In the genomic region with DNA sequence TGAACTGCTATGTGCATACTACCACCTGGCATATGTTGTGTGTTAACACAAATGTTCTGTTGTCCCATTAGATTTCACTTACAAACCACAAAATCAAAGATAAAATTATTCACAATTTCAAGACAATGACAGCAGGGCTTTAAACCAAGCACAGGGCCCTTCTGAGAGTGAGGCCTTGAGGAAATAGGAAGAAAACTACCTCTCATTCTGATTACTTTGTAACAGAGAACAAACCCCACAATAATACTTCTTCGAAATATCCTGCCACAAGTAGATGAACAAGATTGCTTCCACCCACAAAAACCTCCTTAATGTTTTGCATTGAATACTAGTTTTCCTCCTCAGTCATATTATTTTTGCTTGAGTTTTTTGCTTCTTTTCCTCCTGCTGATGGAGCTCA, we compare ENCODE assay signal across 27 cellular contexts.
"Had no signal": no experiment of that assay in that cellular context is flagged by ENCODE, and none has a peak within 500 bp of the region (broad histone marks: within the 10 kb centered on the region; RNA-seq: fewer than 3 reads in every experiment).

No MANE protein-coding gene starts in this region.

- H3K36me3 Mint-ChIP-seq: brain; naive thymus-derived CD8-positive, alpha-beta T cell; stimulated activated naive B cell treated with anti-CD40 and anti-IgM and Interleukin-4, amounts not matched to agents 10 μg/mL and 1 μg/mL and 100 μg/mL, for 72 hours had no signal

- H3K4me1 ChIP-seq: adrenal gland, gastrocnemius medialis, left lung, lower lobe of right lung, right atrium auricular region, tibial nerve had no signal

- H3K27ac Mint-ChIP-seq: activated naive CD8-positive, alpha-beta T cell treated with anti-CD3 and anti-CD28 coated beads for 36 hours; brain; naive thymus-derived CD8-positive, alpha-beta T cell had no signal

- H3K4me3 Mint-ChIP-seq: activated naive CD8-positive, alpha-beta T cell treated with anti-CD3 and anti-CD28 coated beads for 36 hours; brain; effector memory CD8-positive, alpha-beta T cell; naive thymus-derived CD8-positive, alpha-beta T cell; stimulated activated naive B cell treated with anti-CD40 and anti-IgM and Interleukin-4, amounts not matched to agents 10 μg/mL and 1 μg/mL and 100 μg/mL, for 72 hours had no signal

- H3K9me3 Mint-ChIP-seq: stimulated activated naive B cell treated with anti-CD40 and anti-IgM and Interleukin-4, amounts not matched to agents 10 μg/mL and 1 μg/mL and 100 μg/mL, for 72 hours had no signal

- H3K36me3 ChIP-seq: adrenal gland, cardiac muscle cell, gastrocnemius medialis, left lung, lower lobe of right lung, right atrium auricular region, tibial nerve had no signal

- H3K27me3 Mint-ChIP-seq: activated naive CD8-positive, alpha-beta T cell treated with anti-CD3 and anti-CD28 coated beads for 36 hours; brain; effector memory CD8-positive, alpha-beta T cell; naive thymus-derived CD8-positive, alpha-beta T cell; stimulated activated naive B cell treated with anti-CD40 and anti-IgM and Interleukin-4, amounts not matched to agents 10 μg/mL and 1 μg/mL and 100 μg/mL, for 72 hours had no signal

- DNase-seq: activated CD4-positive, alpha-beta T cell treated with anti-CD3 and anti-CD28 coated beads, Interleukin-2, amount 50 U/mL, for 1 hour; activated CD4-positive, CD25-positive, alpha-beta regulatory T cell; activated CD8-positive, alpha-beta memory T cell treated with anti-CD3 and anti-CD28 coated beads for 24 hours; activated CD8-positive, alpha-beta memory T cell treated with anti-CD3 and anti-CD28 coated beads, Interleukin-2, amount 50 U/mL, for 4 hours; activated gamma-delta T cell treated with Interleukin-2 at 50 U/mL for 16 hours; activated naive CD8-positive, alpha-beta T cell treated with anti-CD3 and anti-CD28 coated beads for 36 hours; adrenal gland; aorta; dorsolateral prefrontal cortex; effector memory CD8-positive, alpha-beta T cell; erythroblast; gastrocnemius medialis; glutamatergic neuron; left lung; lower lobe of right lung; mesenchymal stem cell; naive thymus-derived CD8-positive, alpha-beta T cell; stimulated activated CD4-positive, alpha-beta T cell treated with anti-CD3 and anti-CD28 coated beads, Interleukin-1b, Interleukin-23, amount 100 ng/mL, for 48 hours; stimulated activated CD4-positive, alpha-beta T cell treated with anti-CD3 and anti-CD28 coated beads, Interleukin-4, amount 100 ng/mL, for 4 hours; stimulated activated CD8-positive, alpha-beta memory T cell treated with anti-CD3 and anti-CD28 coated beads, Interleukin-4, amount 100 ng/mL, for 48 hours; stimulated activated naive B cell treated with anti-CD40 and anti-IgM and Interleukin-4, amounts not matched to agents 10 μg/mL and 1 μg/mL and 100 μg/mL, for 72 hours had no signal

- H3K4me3 ChIP-seq: adrenal gland, cardiac muscle cell, coronary artery, dorsolateral prefrontal cortex, gastrocnemius medialis, left lung, lower lobe of right lung, right atrium auricular region, smooth muscle cell, tibial nerve had no signal

- H3K27me3 ChIP-seq: adrenal gland, cardiac muscle cell, gastrocnemius medialis, left lung, right atrium auricular region, tibial nerve had no signal

- H3K27ac ChIP-seq: adrenal gland, cardiac muscle cell, coronary artery, dorsolateral prefrontal cortex, gastrocnemius medialis, left lung, lower lobe of right lung, right atrium auricular region, tibial nerve had no signal

- ATAC-seq: effector memory CD8-positive, alpha-beta T cell; gastrocnemius medialis; left lung; lower lobe of right lung; naive thymus-derived CD8-positive, alpha-beta T cell had no signal

- H3K9me3 ChIP-seq: adrenal gland, gastrocnemius medialis, left lung, lower lobe of right lung, right atrium auricular region, tibial nerve had no signal
